1 cellular context compared by ENCODE assay signal in the genomic region with DNA sequence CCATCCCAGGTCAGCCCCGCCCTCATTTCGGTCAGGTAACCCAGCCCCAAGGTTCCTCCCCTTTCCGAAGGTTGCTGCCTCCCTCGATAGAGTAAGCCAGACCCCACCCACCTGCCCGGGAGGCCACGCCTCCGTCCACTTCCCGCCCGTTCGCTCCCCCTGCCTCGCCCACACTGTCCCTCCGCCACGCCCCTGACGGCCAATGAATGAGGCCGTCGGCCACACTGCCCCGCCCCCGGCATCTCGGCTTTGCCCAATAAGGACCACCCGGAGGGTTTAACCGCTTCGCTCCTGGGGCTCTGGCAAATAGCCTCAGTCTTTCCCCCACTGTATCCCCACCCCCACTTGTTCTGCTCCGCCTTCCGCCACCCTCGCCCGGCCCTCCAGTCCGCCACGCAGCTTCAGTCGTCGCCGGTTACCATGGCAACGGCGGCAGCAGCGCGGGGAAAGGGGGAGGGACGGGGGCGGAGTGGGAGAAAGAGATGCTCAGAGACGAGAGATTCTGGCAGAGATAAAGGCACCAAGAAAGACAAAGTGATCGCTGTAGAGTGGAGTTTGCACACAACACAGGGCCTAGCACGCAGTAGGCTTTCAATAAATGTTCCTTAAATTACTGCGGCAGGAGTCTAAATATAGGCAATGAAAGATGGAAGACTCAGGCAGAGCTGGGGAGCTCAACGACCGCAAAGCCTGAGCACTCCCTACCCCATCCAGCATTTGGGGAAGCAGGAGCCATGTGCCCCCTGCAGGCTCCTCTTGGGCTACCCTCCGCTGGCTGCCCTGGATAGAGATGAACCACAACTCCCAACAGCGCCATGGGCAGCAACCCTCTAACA.
A peak's percentile ranks its signal among the peaks of the same experiment; 100 is the strongest.
TF ChIP-seq lines count a peak whose summit lies in the region.

No MANE protein-coding gene starts in this region.

TF ChIP-seq in WTC11, 78 proteins besides CTCF, POLR2A, EP300 and RAD21 (continued from another document):
- TF ChIP-seq, protein P1, sequence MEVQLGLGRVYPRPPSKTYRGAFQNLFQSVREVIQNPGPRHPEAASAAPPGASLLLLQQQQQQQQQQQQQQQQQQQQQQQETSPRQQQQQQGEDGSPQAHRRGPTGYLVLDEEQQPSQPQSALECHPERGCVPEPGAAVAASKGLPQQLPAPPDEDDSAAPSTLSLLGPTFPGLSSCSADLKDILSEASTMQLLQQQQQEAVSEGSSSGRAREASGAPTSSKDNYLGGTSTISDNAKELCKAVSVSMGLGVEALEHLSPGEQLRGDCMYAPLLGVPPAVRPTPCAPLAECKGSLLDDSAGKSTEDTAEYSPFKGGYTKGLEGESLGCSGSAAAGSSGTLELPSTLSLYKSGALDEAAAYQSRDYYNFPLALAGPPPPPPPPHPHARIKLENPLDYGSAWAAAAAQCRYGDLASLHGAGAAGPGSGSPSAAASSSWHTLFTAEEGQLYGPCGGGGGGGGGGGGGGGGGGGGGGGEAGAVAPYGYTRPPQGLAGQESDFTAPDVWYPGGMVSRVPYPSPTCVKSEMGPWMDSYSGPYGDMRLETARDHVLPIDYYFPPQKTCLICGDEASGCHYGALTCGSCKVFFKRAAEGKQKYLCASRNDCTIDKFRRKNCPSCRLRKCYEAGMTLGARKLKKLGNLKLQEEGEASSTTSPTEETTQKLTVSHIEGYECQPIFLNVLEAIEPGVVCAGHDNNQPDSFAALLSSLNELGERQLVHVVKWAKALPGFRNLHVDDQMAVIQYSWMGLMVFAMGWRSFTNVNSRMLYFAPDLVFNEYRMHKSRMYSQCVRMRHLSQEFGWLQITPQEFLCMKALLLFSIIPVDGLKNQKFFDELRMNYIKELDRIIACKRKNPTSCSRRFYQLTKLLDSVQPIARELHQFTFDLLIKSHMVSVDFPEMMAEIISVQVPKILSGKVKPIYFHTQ (CRISPR knock-in tag; IDR thresholded peaks at IDR 0.05): no peak
- TF ChIP-seq TP53 (CRISPR knock-in tag; IDR thresholded peaks at IDR 0.05): no peak
- no peak for TF ChIP-seq ATF1 (CRISPR knock-in tag; IDR thresholded peaks at IDR 0.05)
- TF ChIP-seq ATF6 (CRISPR knock-in tag; IDR thresholded peaks at IDR 0.05): no peak
- peak; percentile 92 for TF ChIP-seq SP1 (CRISPR knock-in tag; conservative IDR thresholded peaks at IDR 0.05)
- TF ChIP-seq, protein P2, sequence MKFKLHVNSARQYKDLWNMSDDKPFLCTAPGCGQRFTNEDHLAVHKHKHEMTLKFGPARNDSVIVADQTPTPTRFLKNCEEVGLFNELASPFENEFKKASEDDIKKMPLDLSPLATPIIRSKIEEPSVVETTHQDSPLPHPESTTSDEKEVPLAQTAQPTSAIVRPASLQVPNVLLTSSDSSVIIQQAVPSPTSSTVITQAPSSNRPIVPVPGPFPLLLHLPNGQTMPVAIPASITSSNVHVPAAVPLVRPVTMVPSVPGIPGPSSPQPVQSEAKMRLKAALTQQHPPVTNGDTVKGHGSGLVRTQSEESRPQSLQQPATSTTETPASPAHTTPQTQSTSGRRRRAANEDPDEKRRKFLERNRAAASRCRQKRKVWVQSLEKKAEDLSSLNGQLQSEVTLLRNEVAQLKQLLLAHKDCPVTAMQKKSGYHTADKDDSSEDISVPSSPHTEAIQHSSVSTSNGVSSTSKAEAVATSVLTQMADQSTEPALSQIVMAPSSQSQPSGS (CRISPR knock-in tag; IDR thresholded peaks at IDR 0.05; ENCODE audit: borderline replicate concordance, low read depth): no peak
- TF ChIP-seq ZNF671 (CRISPR knock-in tag; IDR thresholded peaks at IDR 0.05): no peak
- TF ChIP-seq NFATC4 (CRISPR knock-in tag; IDR thresholded peaks at IDR 0.05): no peak
- TF ChIP-seq, protein P3, sequence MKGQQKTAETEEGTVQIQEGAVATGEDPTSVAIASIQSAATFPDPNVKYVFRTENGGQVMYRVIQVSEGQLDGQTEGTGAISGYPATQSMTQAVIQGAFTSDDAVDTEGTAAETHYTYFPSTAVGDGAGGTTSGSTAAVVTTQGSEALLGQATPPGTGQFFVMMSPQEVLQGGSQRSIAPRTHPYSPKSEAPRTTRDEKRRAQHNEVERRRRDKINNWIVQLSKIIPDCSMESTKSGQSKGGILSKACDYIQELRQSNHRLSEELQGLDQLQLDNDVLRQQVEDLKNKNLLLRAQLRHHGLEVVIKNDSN (CRISPR knock-in tag; IDR thresholded peaks at IDR 0.05): no peak
